In genomic region chr10:124918906-124919305, GRCh38 we compare ENCODE assay signal across 8 cellular contexts. TPM values are rescaled to one million over a fixed set of nuclear protein-coding genes. Genes with fewer than 3 reads are reported as not detected.
DNase-seq lines count a peak whose midpoint lies in the region; ATAC-seq, FAIRE-seq and TF ChIP-seq lines count a peak whose summit lies in the region.

No MANE protein-coding gene starts in this region.

- H3K27ac Mint-ChIP-seq in Calu3 (ENCODE audit: unreplicated experiment): no peak overlapping the region

- POLR2A ChIA-PET in PC-3 (lab: Charles Lee; ENCODE audit: unreplicated experiment): interaction anchor here (0.7 kb wide), 2 partner anchors 28 to 44 kb away, joined by 3 read pairs; no protein-coding TSS in a partner anchor
- POLR2A ChIA-PET in endothelial cell of umbilical vein (lab: Charles Lee): no interaction called here

- H3K4me1 Mint-ChIP-seq in Calu3 (ENCODE audit: low read depth, unreplicated experiment): peaks cover 8% of the 10 kb centered on the region

- H3K27me3 ChIP-seq in PC-3 (ENCODE audit: low read length) (no peaks in the 10 kb centered on the region), endothelial cell of umbilical vein (ENCODE audit: control insufficient read depth in 2 of 2, insufficient read depth in 2 of 2, low read length in 2 of 2) (no peaks in the 10 kb centered on the region), parathyroid adenoma (ENCODE audit: control insufficient read depth, insufficient read depth, low read length) (no peaks in the 10 kb centered on the region), colonic mucosa (no peaks in the 10 kb centered on the region)

- peaks cover 30% of the 10 kb centered on the region for H3K36me3 Mint-ChIP-seq in Calu3 (ENCODE audit: insufficient read depth, unreplicated experiment)

- no peaks in the 10 kb centered on the region for H3K27me3 Mint-ChIP-seq in Calu3 (ENCODE audit: unreplicated experiment)

- H2AFZ ChIP-seq in PC-3 (ENCODE audit: low read length) (no peak overlapping the region), endothelial cell of umbilical vein (ENCODE audit: low read depth, low read length) (no peak overlapping the region), parathyroid adenoma (no peak overlapping the region)

- H3K9me1 ChIP-seq in endothelial cell of umbilical vein (replicated peaks; ENCODE audit: control insufficient read depth, extremely low read depth, insufficient read depth, low read length): no peaks in the 10 kb centered on the region

- H3K36me3 ChIP-seq in PC-3 (ENCODE audit: low read depth, low read length): no peaks in the 10 kb centered on the region
- H3K36me3 ChIP-seq in endothelial cell of umbilical vein (ENCODE audit: control insufficient read depth in 2 of 2, extremely low read depth in 1 of 2, insufficient read depth in 2 of 2, low read length in 2 of 2): no peaks in the 10 kb centered on the region
- H3K36me3 ChIP-seq in parathyroid adenoma (ENCODE audit: control insufficient read depth, insufficient read depth, low read length): no peaks in the 10 kb centered on the region
- no peaks in the 10 kb centered on the region for H3K36me3 ChIP-seq in colonic mucosa

- H3K79me2 ChIP-seq in PC-3 (ENCODE audit: low read length) (peaks cover 65% of the 10 kb centered on the region), endothelial cell of umbilical vein (ENCODE audit: control insufficient read depth, insufficient read depth, low read length) (peaks cover 63% of the 10 kb centered on the region), parathyroid adenoma (peaks cover 39% of the 10 kb centered on the region)

- no peaks in the 10 kb centered on the region for H3K9me3 Mint-ChIP-seq in Calu3 (ENCODE audit: low read depth, unreplicated experiment)

- no peak for FAIRE-seq in endothelial cell of umbilical vein (lab: Jason Lieb, UNC)
- no peak for FAIRE-seq in urothelium cell line (lab: Jason Lieb, UNC)

- dilution Hi-C loops in endothelial cell of umbilical vein (cut with MboI; ENCODE audit: extremely low pct_ligation_motif_present, low sequenced_read_pairs): no loop called here

- CTCF ChIA-PET in Calu3 (lab: Charles Lee) (no interaction called here), PC-3 (lab: Charles Lee) (no interaction called here), endothelial cell of umbilical vein (lab: Charles Lee) (no interaction called here)

- peaks cover 4% of the 10 kb centered on the region for H3F3A ChIP-seq in PC-3 (ENCODE audit: low read length, unreplicated experiment)

- no peak overlapping the region for H3K9ac ChIP-seq in PC-3 (ENCODE audit: low read length)
- no peak overlapping the region for H3K9ac ChIP-seq in endothelial cell of umbilical vein (replicated peaks; ENCODE audit: extremely low read depth, insufficient read depth, low read length)
- no peak overlapping the region for H3K9ac ChIP-seq in parathyroid adenoma
- H3K9ac ChIP-seq in colonic mucosa (ENCODE audit: low read depth in 2 of 2, low read length in 2 of 2): no peak overlapping the region

- TF ChIP-seq CTCF in Calu3 (IDR thresholded peaks at IDR 0.05; ENCODE audit: unreplicated experiment) (no peak), PC-3 (conservative IDR thresholded peaks at IDR 0.05; ENCODE audit: low read depth, low read length) (no peak), endothelial cell of umbilical vein (IDR thresholded peaks at IDR 0.05; ENCODE audit: extremely low read depth in 1 of 2, insufficient read depth in 1 of 2, low read depth in 1 of 2, low read length in 2 of 2) (no peak), parathyroid adenoma (IDR thresholded peaks at IDR 0.05) (no peak), colonic mucosa (IDR thresholded peaks at IDR 0.05) (no peak)

- BruUV-seq in Calu3 (replicated peaks; lab: Mats Ljungman, UMichigan) (no TSS peak), PC-3 (replicated peaks; lab: Mats Ljungman, UMichigan) (no TSS peak), endothelial cell of umbilical vein (replicated peaks; lab: Mats Ljungman, UMichigan) (no TSS peak)

- DNase-seq in Calu3 (no peak), PC-3 (no peak), endothelial cell of umbilical vein (ENCODE audit: low read depth, low spot score) (no peak), nucleus accumbens (lab: John Stamatoyannopoulos, UW) (no peak), urothelium cell line (ENCODE audit: low spot score) (no peak), NCI-H2107 (lab: John Stamatoyannopoulos, UW) (no peak), colonic mucosa (no peak)

- no peak for TF ChIP-seq POLR2A in endothelial cell of umbilical vein (IDR thresholded peaks at IDR 0.05; ENCODE audit: low read depth, low read length)

- ATAC-seq in PC-3: no peak

- H3K9me3 ChIP-seq in PC-3 (ENCODE audit: low read length) (no peaks in the 10 kb centered on the region), endothelial cell of umbilical vein (replicated peaks; ENCODE audit: control insufficient read depth, insufficient read depth, low read length) (no peaks in the 10 kb centered on the region), parathyroid adenoma (ENCODE audit: control insufficient read depth, low read length) (no peaks in the 10 kb centered on the region), colonic mucosa (no peaks in the 10 kb centered on the region)

- H3K27ac ChIP-seq in PC-3 (ENCODE audit: low read length): no peak overlapping the region
- no peak overlapping the region for H3K27ac ChIP-seq in endothelial cell of umbilical vein (ENCODE audit: insufficient read depth, low read depth, low read length)
- H3K27ac ChIP-seq in parathyroid adenoma: no peak overlapping the region
- no peak overlapping the region for H3K27ac ChIP-seq in colonic mucosa

- H3K4me3 Mint-ChIP-seq in Calu3 (ENCODE audit: low read depth, unreplicated experiment): peak overlapping the region; percentile 80

- H3K4me3 ChIP-seq in PC-3 (ENCODE audit: low read length): peak overlapping the region; percentile 85
- H3K4me3 ChIP-seq in endothelial cell of umbilical vein (replicated peaks in 1 of 3; ENCODE audit: insufficient read depth in 1 of 3, low read depth in 1 of 3, low read length in 3 of 3): peak overlapping the region in 1 of 3 experiments; percentile 92
- peak overlapping the region; percentile 90 for H3K4me3 ChIP-seq in parathyroid adenoma (ENCODE audit: low read depth, low read length)
- no peak overlapping the region for H3K4me3 ChIP-seq in colonic mucosa

- H3K4me1 ChIP-seq in PC-3 (ENCODE audit: insufficient read depth, low read length) (peaks cover 31% of the 10 kb centered on the region), endothelial cell of umbilical vein (ENCODE audit: control insufficient read depth, extremely low read depth, insufficient read depth, low read length) (peaks cover 20% of the 10 kb centered on the region), parathyroid adenoma (peaks cover 6% of the 10 kb centered on the region), colonic mucosa (peaks cover 4% of the 10 kb centered on the region)

- intact Hi-C loops in Calu3 (cut with micrococcal nuclease; ENCODE audit: unreplicated experiment): loop anchor here (5.0 kb wide), 1 partner anchor 117 kb away; the partner anchor contains the start of gene ABRAXAS2
- intact Hi-C loops in PC-3 (cut with micrococcal nuclease): loop anchor here (5.0 kb wide), 1 partner anchor 127 kb away; the partner anchor contains the start of gene EEF1AKMT2
- intact Hi-C loops in endothelial cell of umbilical vein (cut with micrococcal nuclease): loop anchor here (5.0 kb wide), 2 partner anchors 127 to 688 kb away; partner anchors contain the start of gene EEF1AKMT2
- intact Hi-C loops in colonic mucosa (cut with DNase I): no loop called here

- H4K20me1 ChIP-seq in PC-3 (ENCODE audit: low read length) (peaks cover 19% of the 10 kb centered on the region), endothelial cell of umbilical vein (replicated peaks; ENCODE audit: control insufficient read depth, extremely low read depth, insufficient read depth, low read length) (peaks cover 10% of the 10 kb centered on the region)

- H3K4me2 ChIP-seq in PC-3 (ENCODE audit: low read length) (peak overlapping the region; percentile 86), endothelial cell of umbilical vein (ENCODE audit: insufficient read depth, low read length) (peak overlapping the region; percentile 93), parathyroid adenoma (ENCODE audit: low read length) (peak overlapping the region; percentile 93)

- no peaks in the 10 kb centered on the region for H3K9me2 ChIP-seq in PC-3 (replicated peaks; ENCODE audit: low read length)

TF ChIP-seq in endothelial cell of umbilical vein, 7 proteins besides CTCF, POLR2A, EP300 and RAD21:
- TF ChIP-seq EZH2 (IDR thresholded peaks at IDR 0.05; ENCODE audit: borderline replicate concordance, low read depth, low read length, severe bottlenecking): no peak
- no peak for TF ChIP-seq FOS (IDR thresholded peaks at IDR 0.05; ENCODE audit: borderline replicate concordance, insufficient read depth, low read length)
- no peak for TF ChIP-seq GATA2 (IDR thresholded peaks at IDR 0.05; ENCODE audit: insufficient read depth, insufficient read length, low read depth, low read length)
- no peak for TF ChIP-seq MYC (IDR thresholded peaks at IDR 0.05; ENCODE audit: low read depth, low read length)
- no peak for TF ChIP-seq POLR2AphosphoS5 (IDR thresholded peaks at IDR 0.05; ENCODE audit: insufficient read depth, low read depth, low read length)
- TF ChIP-seq MAX (IDR thresholded peaks at IDR 0.05; ENCODE audit: insufficient read depth, insufficient read length): no peak

RNA-seq across cellular contexts. Expression of gene ZRANB1, which starts 23.0 kb away (rescaled TPM):
- total RNA-seq in Calu3 (2022): 11.6 and 12.5 TPM in 2 replicates
- 12.8 and 13.1 TPM in 2 replicates for total RNA-seq in PC-3 (2014; rRNA removed)
- 17.3 and 17.7 TPM in 2 replicates for total RNA-seq in endothelial cell of umbilical vein
- 5.0 and 6.2 TPM in 2 replicates for polyA plus RNA-seq in endothelial cell of umbilical vein
- 8.7 and 9.2 TPM in 2 replicates for polyA plus RNA-seq in endothelial cell of umbilical vein (2011; cell fraction: cytosol; rRNA removed)
- 9.4 and 10.9 TPM in 2 replicates for polyA plus RNA-seq in endothelial cell of umbilical vein (2011; cell fraction: nucleus; rRNA removed)
- polyA plus RNA-seq in endothelial cell of umbilical vein (2012): 10.2 and 11.7 TPM in 2 replicates
- polyA minus RNA-seq in endothelial cell of umbilical vein: 19.5 and 21.4 TPM in 2 replicates
- polyA minus RNA-seq in endothelial cell of umbilical vein (2011; cell fraction: cytosol; rRNA and poly(A)+ RNA removed): 14.8 TPM
- 15.5 and 19.5 TPM in 2 replicates for polyA minus RNA-seq in endothelial cell of umbilical vein (2011; cell fraction: nucleus; rRNA and poly(A)+ RNA removed)
- total RNA-seq in colonic mucosa: 10 to 100 TPM in 1 of 2 donors, 1 to 10 TPM in 1; 8.4 to 13.1 TPM
